ENCODE assay signal across 16 cellular contexts in the genomic region with DNA sequence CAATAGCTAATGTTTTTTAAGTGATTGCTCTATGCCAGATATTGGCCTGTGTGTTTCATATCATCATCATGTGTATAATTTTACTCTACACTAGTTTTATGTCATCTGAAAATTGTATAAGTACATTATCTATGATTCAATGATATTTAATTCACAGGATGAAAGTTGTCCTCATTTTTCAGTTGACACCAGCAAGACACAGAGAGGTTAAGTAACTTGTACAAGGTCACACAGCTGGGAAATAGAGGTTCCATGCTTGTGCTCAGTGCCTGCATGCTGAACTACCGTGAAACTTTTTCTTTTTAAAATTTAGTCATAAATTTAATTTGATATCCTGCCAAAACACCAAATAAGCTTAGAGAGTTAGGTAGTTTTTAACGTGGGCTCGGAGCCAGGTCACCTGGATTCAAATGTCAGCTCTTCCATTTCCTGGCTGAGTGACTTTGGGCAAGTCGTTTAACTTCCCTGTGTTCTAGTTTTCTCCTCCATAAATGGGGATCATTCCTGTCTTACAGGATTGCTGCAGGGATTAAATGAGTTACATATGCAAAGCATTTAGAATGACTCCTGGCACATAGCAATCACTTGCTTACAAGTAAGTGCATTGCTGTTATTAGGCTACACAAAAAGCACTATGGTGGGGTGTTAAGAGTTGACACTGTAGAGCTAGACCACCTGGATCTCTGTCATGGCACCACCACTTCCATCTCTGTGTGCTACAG.
DNase-seq lines count a peak whose midpoint lies in the region; ATAC-seq, FAIRE-seq and TF ChIP-seq lines count a peak whose summit lies in the region.
"Had no signal": no experiment of that assay in that cellular context is flagged by ENCODE, and none has a peak within 500 bp of the region (broad histone marks: within the 10 kb centered on the region; RNA-seq: fewer than 3 reads in every experiment).

No MANE protein-coding gene starts in this region.

- H3K27ac ChIP-seq in K562 (ENCODE audit: extremely low read depth, low read depth, low read length), result no peak overlapping the region
- H3K27ac ChIP-seq in spleen, result peak overlapping the region in 4 of 8 donors; percentile 75 to 83 (median 80)

- DNase-seq in GM18507 (ENCODE audit: extremely low spot score, insufficient read length, low read depth) (no peak), NCI-H526 treated with DMSO at 0.1 percent for 48 hours (lab: John Stamatoyannopoulos, UW) (peak; percentile 39), K562 (ENCODE audit: extremely low read depth in 1 of 4, low spot score in 3 of 4) (no peak), renal cortical epithelial cell (ENCODE audit: low read depth) (peak; percentile 55), HUDEP-2 (lab: John Stamatoyannopoulos, UW; ENCODE audit: unreplicated experiment in 76 of 76) (no peak), spleen (no peak)
- DNase-seq: activated naive CD4-positive, alpha-beta T cell treated with anti-CD3 and anti-CD28 coated beads, Interleukin-2, amount 10 ng/mL, durations not matched to agents 7 days and 5 days; DMS153; KBM-7; NCI-H1092; NCI-H82; sigmoid colon; stimulated activated CD4-positive, alpha-beta T cell treated with anti-CD3 and anti-CD28 coated beads, Interleukin-4, amount 100 ng/mL, for 1 hour; thyroid gland had no signal

- BruUV-seq in K562 (replicated peaks; lab: Mats Ljungman, UMichigan), result no TSS peak

- H3K9me1 ChIP-seq in K562 (ENCODE audit: control insufficient read depth, insufficient read depth, low read length), result no peaks in the 10 kb centered on the region

- H3K36me3 ChIP-seq in K562 (ENCODE audit: control insufficient read depth, insufficient read depth, low read length) (no peaks in the 10 kb centered on the region), spleen (peaks cover 0 to 13% (median 0%) of the 10 kb centered on the region in 6 donors)
- H3K36me3 ChIP-seq: sigmoid colon, thyroid gland had no signal

- H3K4me3 ChIP-seq in K562 (no peak overlapping the region), spleen (no peak overlapping the region)
- H3K4me3 ChIP-seq: sigmoid colon, thyroid gland had no signal

- no peaks in the 10 kb centered on the region for H3K79me2 ChIP-seq in K562 (ENCODE audit: control insufficient read depth, insufficient read depth, low read length)

- H3K27me3 ChIP-seq in K562 (ENCODE audit: control insufficient read depth in 2 of 2, insufficient read depth in 2 of 2, low read length in 2 of 2) (no peaks in the 10 kb centered on the region), spleen (replicated peaks in 1 of 7) (no peaks in the 10 kb centered on the region)
- H3K27me3 ChIP-seq: sigmoid colon, thyroid gland had no signal

- 56% methylated on average over 4 of the region's 4 CpGs for WGBS in K562 (ENCODE audit: insufficient coverage, low coverage, missing lambda C conversion rate)
- WGBS in spleen, 5 donors, result 64 to 78% (median 75%) methylated on average over 4 of the region's 4 CpGs

- no peak overlapping the region for H2AFZ ChIP-seq in K562 (ENCODE audit: low read depth, low read length)

- intact Hi-C loops in K562 (cut with micrococcal nuclease) (no loop called here), spleen (cut with DNase I; ENCODE audit: low total_unique reads) (no loop called here)

- POLR2A ChIA-PET in K562 (lab: Yijun Ruan, JAX), result interaction anchor here (1.2 kb wide), 1 partner anchor 11 kb away, joined by 4 read pairs; no protein-coding TSS in a partner anchor

- H3K4me1 ChIP-seq in K562 (replicated peaks in 1 of 2; ENCODE audit: control insufficient read depth in 2 of 2, insufficient read depth in 2 of 2, low read length in 2 of 2), result peaks cover 3 to 24% of the 10 kb centered on the region in 2 experiments; a peak in 4 of 5 replicates
- peaks cover 54 to 100% (median 89%) of the 10 kb centered on the region in 6 donors for H3K4me1 ChIP-seq in spleen

- H4K20me1 ChIP-seq in K562 (replicated peaks; ENCODE audit: control insufficient read depth, insufficient read depth, low read length), result no peaks in the 10 kb centered on the region

- peak; percentile 31 for FAIRE-seq in GM18507 (lab: Jason Lieb, UNC)
- FAIRE-seq in K562 (lab: Jason Lieb, UNC), result no peak
- FAIRE-seq: keratinocyte had no signal

- H3K9me3 ChIP-seq in K562 (replicated peaks; ENCODE audit: control insufficient read depth, insufficient read depth, low read depth, low read length) (no peaks in the 10 kb centered on the region), spleen (no peaks in the 10 kb centered on the region)
- H3K9me3 ChIP-seq: sigmoid colon, thyroid gland had no signal

- in situ Hi-C loops in K562 (cut with MboI), result no loop called here

- TF ChIP-seq CTCF in K562 (IDR thresholded peaks at IDR 0.05 in 2 of 3, conservative IDR thresholded peaks at IDR 0.05 in 1 of 3; ENCODE audit: insufficient read depth in 2 of 3, low read depth in 1 of 3, low read length in 3 of 3) (no peak), spleen (IDR thresholded peaks at IDR 0.05 in 8 of 11, conservative IDR thresholded peaks at IDR 0.05 in 3 of 11) (no peak)

- no peak for ATAC-seq in K562
- ATAC-seq in HG03039 (IDR thresholded peaks at IDR 0.05; ENCODE audit: unreplicated experiment), result no peak

- no peak for TF ChIP-seq EP300 in K562 (IDR thresholded peaks at IDR 0.05; ENCODE audit: low read length)

- CTCF ChIA-PET in K562 (lab: Yijun Ruan, JAX; ENCODE audit: low intra/inter-chr PET ratio), result no interaction called here

- no peak overlapping the region for H3K4me2 ChIP-seq in K562 (ENCODE audit: insufficient read depth, low read length)

- TF ChIP-seq POLR2A in K562 (conservative IDR thresholded peaks at IDR 0.05) (no peak), spleen (IDR thresholded peaks at IDR 0.05) (no peak)

- no peak for TF ChIP-seq RAD21 in K562 (CRISPR knock-in tag; conservative IDR thresholded peaks at IDR 0.05 in 1 of 2, IDR thresholded peaks at IDR 0.05 in 1 of 2)

- no peak overlapping the region for H3K9ac ChIP-seq in K562 (ENCODE audit: insufficient read depth in 1 of 2, low read depth in 2 of 2, low read length in 2 of 2)

TF ChIP-seq in K562, 482 proteins besides CTCF, POLR2A, EP300 and RAD21:
- 0 out of 2 replicates have a peak, but pooled peaks have one; percentile 33 for TF ChIP-seq BCOR (IDR thresholded peaks at IDR 0.05)
- TF ChIP-seq RBM25 (IDR thresholded peaks at IDR 0.05; ENCODE audit: low read depth, low read length, severe bottlenecking), result peak; percentile 96
- TF ChIP-seq ZFP36 (IDR thresholded peaks at IDR 0.05; ENCODE audit: low read depth, low read length, partially characterized antibody), result peak; percentile 69
- TF ChIP-seq, protein P1, sequence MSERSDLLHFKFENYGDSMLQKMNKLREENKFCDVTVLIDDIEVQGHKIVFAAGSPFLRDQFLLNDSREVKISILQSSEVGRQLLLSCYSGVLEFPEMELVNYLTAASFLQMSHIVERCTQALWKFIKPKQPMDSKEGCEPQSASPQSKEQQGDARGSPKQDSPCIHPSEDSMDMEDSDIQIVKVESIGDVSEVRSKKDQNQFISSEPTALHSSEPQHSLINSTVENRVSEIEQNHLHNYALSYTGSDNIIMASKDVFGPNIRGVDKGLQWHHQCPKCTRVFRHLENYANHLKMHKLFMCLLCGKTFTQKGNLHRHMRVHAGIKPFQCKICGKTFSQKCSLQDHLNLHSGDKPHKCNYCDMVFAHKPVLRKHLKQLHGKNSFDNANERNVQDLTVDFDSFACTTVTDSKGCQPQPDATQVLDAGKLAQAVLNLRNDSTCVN (CRISPR knock-in tag; IDR thresholded peaks at IDR 0.05), result no peak
- TF ChIP-seq SMARCA4 (IDR thresholded peaks at IDR 0.05), result no peak
- TF ChIP-seq, protein P2, sequence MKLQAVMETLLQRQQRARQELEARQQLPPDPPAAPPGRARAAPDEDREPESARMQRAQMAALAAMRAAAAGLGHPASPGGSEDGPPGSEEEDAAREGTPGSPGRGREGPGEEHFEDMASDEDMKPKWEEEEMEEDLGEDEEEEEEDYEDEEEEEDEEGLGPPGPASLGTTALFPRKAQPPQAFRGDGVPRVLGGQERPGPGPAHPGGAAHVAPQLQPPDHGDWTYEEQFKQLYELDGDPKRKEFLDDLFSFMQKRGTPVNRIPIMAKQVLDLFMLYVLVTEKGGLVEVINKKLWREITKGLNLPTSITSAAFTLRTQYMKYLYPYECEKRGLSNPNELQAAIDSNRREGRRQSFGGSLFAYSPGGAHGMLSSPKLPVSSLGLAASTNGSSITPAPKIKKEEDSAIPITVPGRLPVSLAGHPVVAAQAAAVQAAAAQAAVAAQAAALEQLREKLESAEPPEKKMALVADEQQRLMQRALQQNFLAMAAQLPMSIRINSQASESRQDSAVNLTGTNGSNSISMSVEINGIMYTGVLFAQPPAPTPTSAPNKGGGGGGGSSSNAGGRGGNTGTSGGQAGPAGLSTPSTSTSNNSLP (IDR thresholded peaks at IDR 0.05; ENCODE audit: borderline replicate concordance, low read depth, low read length), result no peak
TF ChIP-seq in K562: peak in this region for 3.

Comparison
In these comparisons a context has a peak if more than half of its experiments do, and no peak if none do; other contexts are left out.
1. DNase-seq: peak in NCI-H526 treated with DMSO at 0.1 percent for 48 hours (single experiment) and renal cortical epithelial cell (single experiment); none in GM18507 (single experiment), K562 (0 of 4), HUDEP-2 (0 of 76) and spleen (single experiment).